In the genomic region with DNA sequence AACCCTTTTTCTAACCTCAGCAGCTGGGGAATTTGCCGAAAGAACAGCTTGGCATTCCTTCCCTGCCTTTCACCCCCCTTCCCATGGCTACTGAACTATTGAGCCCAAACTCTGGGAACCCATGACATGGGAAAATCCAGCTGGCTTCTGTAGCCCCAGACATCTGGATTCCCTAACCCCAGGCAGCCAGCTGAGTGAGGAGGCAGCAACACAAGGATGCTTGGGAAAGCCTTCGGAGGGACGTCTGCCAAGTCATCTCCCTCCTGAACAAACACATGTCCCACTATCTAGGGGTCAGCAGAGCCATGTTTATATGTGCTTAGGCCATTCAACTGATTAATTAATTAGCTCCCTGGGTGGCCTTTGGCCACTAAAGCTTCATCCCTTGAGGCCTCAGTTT, we compare ENCODE assay signal across 21 cellular contexts. TPM values are rescaled to one million over a fixed set of nuclear protein-coding genes. Genes with fewer than 3 reads are reported as not detected.
DNase-seq lines count a peak whose midpoint lies in the region; ATAC-seq and TF ChIP-seq lines count a peak whose summit lies in the region.
"Had no signal": no experiment of that assay in that cellular context is flagged by ENCODE, and none has a peak within 500 bp of the region (broad histone marks: within the 10 kb centered on the region; RNA-seq: fewer than 3 reads in every experiment).

No MANE protein-coding gene starts in this region.

- TF ChIP-seq EP300 in suprapubic skin (IDR thresholded peaks at IDR 0.05): no peak

- no peak overlapping the region for H3K4me3 ChIP-seq in heart left ventricle
- H3K4me3 ChIP-seq in upper lobe of right lung: no peak overlapping the region
- H3K4me3 ChIP-seq in suprapubic skin: no peak overlapping the region
- no peak overlapping the region for H3K4me3 ChIP-seq in breast epithelium

- H3K9me3 ChIP-seq in heart left ventricle (no peaks in the 10 kb centered on the region), upper lobe of right lung (no peaks in the 10 kb centered on the region), suprapubic skin (no peaks in the 10 kb centered on the region), breast epithelium (no peaks in the 10 kb centered on the region)
- H3K9me3 ChIP-seq: neutrophil had no signal

- TF ChIP-seq CTCF in heart left ventricle (IDR thresholded peaks at IDR 0.05) (no peak), upper lobe of right lung (IDR thresholded peaks at IDR 0.05) (no peak), suprapubic skin (IDR thresholded peaks at IDR 0.05) (no peak), breast epithelium (IDR thresholded peaks at IDR 0.05) (no peak)

- H3K27ac ChIP-seq in heart left ventricle: peak overlapping the region in 10 of 12 donors; percentile 30 to 73 (median 51)
- no peak overlapping the region for H3K27ac ChIP-seq in upper lobe of right lung
- H3K27ac ChIP-seq in suprapubic skin: no peak overlapping the region
- no peak overlapping the region for H3K27ac ChIP-seq in breast epithelium
- H3K27ac ChIP-seq: 22Rv1, neutrophil had no signal

- no peaks in the 10 kb centered on the region for H3K36me3 ChIP-seq in heart left ventricle
- no peaks in the 10 kb centered on the region for H3K36me3 ChIP-seq in upper lobe of right lung
- H3K36me3 ChIP-seq in suprapubic skin: no peaks in the 10 kb centered on the region
- H3K36me3 ChIP-seq in breast epithelium: no peaks in the 10 kb centered on the region
- H3K36me3 ChIP-seq: neutrophil had no signal

- peaks cover 12 to 81% (median 45%) of the 10 kb centered on the region in 12 donors for H3K4me1 ChIP-seq in heart left ventricle
- peaks cover 34% of the 10 kb centered on the region for H3K4me1 ChIP-seq in upper lobe of right lung
- H3K4me1 ChIP-seq in suprapubic skin: peaks cover 17% of the 10 kb centered on the region
- H3K4me1 ChIP-seq in breast epithelium: no peaks in the 10 kb centered on the region

- TF ChIP-seq POLR2A in heart left ventricle (IDR thresholded peaks at IDR 0.05): no peak
- no peak for TF ChIP-seq POLR2A in suprapubic skin (IDR thresholded peaks at IDR 0.05)
- no peak for TF ChIP-seq POLR2A in breast epithelium (IDR thresholded peaks at IDR 0.05)

- ATAC-seq in heart left ventricle (peak; percentile 82 to 83 (median 82)), upper lobe of right lung (peak; percentile 56), GM21717 (IDR thresholded peaks at IDR 0.05; ENCODE audit: unreplicated experiment) (no peak)
- ATAC-seq: activated T-cell treated with anti-CD3 and anti-CD28 coated beads, Interleukin-2, amount 50 U/mL, for 72 hours; stimulated activated naive CD8-positive, alpha-beta T cell treated with anti-CD3 and anti-CD28 coated beads, Interleukin-15, amount 100 ng/mL, for 72 hours had no signal

- intact Hi-C loops in heart left ventricle (cut with DNase I): loop anchor here in 7 of 10 donors (5.0 to 10.0 kb wide), 6 partner anchors 34 to 69 kb away; a partner anchor contains a TSS
- intact Hi-C loops in upper lobe of right lung (cut with DNase I): no loop called here
- intact Hi-C loops in breast epithelium (cut with DNase I; ENCODE audit: low total_unique reads): no loop called here

- no peaks in the 10 kb centered on the region for H3K27me3 ChIP-seq in heart left ventricle
- H3K27me3 ChIP-seq in upper lobe of right lung: no peaks in the 10 kb centered on the region
- H3K27me3 ChIP-seq in suprapubic skin: peaks cover 9% of the 10 kb centered on the region
- no peaks in the 10 kb centered on the region for H3K27me3 ChIP-seq in breast epithelium

- DNase-seq in DMS 273 (lab: John Stamatoyannopoulos, UW; ENCODE audit: unreplicated experiment): peak; percentile 7
- DNase-seq in DMS 273 treated with DMSO at 0.1 percent for 48 hours (lab: John Stamatoyannopoulos, UW): no peak
- peak; percentile 77 to 92 (median 88) for DNase-seq in heart left ventricle
- peak; percentile 40 for DNase-seq in myocyte (ENCODE audit: low read depth)
- no peak for DNase-seq in upper lobe of right lung
- no peak for DNase-seq in suprapubic skin (ENCODE audit: low spot score in 2 of 2)
- DNase-seq in breast epithelium (ENCODE audit: low spot score in 2 of 2): no peak
- DNase-seq: activated CD4-positive, alpha-beta T cell treated with anti-CD3 and anti-CD28 coated beads, Interleukin-2, amount 50 U/mL, for 48 hours; activated T-cell treated with anti-CD3 and anti-CD28 coated beads, Interleukin-2, amount 50 U/mL, for 72 hours; amniotic stem cell; CD8-positive, alpha-beta memory T cell; erythroblast; hypothalamus; Kasumi-1; NCI-H187; NCI-H526; stimulated activated naive CD8-positive, alpha-beta T cell treated with anti-CD3 and anti-CD28 coated beads, Interleukin-15, amount 100 ng/mL, for 72 hours; SW 1271 had no signal

- 8 to 20% (median 17%) methylated on average over 3 of the region's 3 CpGs for WGBS in heart left ventricle, 4 donors
- 39% methylated on average over 3 of the region's 3 CpGs for WGBS in suprapubic skin

RNA-seq across cellular contexts. Expression of a gene that starts 21.6 kb away (rescaled TPM):
- 1 to 10 TPM in 1 of 9 donors, under 1 TPM in 5, not detected in 3; 0.07 to 1.1 (median 0.35) TPM for total RNA-seq in heart left ventricle
- under 1 TPM; 0.08 to 0.14 TPM for polyA plus RNA-seq in heart left ventricle
- not detected in 2 replicates for total RNA-seq in myocyte
- not detected for polyA plus RNA-seq in myocyte (2012)
- total RNA-seq in upper lobe of right lung: not detected
- total RNA-seq in suprapubic skin: under 1 TPM in 3 of 4 donors, not detected in 1; 0.08 to 0.24 (median 0.17) TPM
- total RNA-seq in breast epithelium: not detected
- total RNA-seq: activated T-cell treated with anti-CD3 and anti-CD28 coated beads, Interleukin-2, amount 50 U/mL, for 72 hours; CD8-positive, alpha-beta memory T cell had no signal
- polyA plus RNA-seq: CD8-positive, alpha-beta memory T cell had no signal

RNA-seq across cellular contexts. Expression of a gene that starts 33.7 kb away (rescaled TPM):
- 10 to 100 TPM in 4 of 9 donors, 1 to 10 TPM in 5; 5.7 to 63.3 (median 9.9) TPM for total RNA-seq in heart left ventricle
- 1 to 10 TPM; 1.1 to 8.9 TPM for polyA plus RNA-seq in heart left ventricle
- total RNA-seq in myocyte: 0.05 TPM in 1 of 2 replicates, not detected in the other
- polyA plus RNA-seq in myocyte (2012): 0.03 TPM
- total RNA-seq in upper lobe of right lung: 1.2 TPM
- 1 to 10 TPM in 2 of 4 donors, under 1 TPM in 2; 0.42 to 2.2 (median 1.2) TPM for total RNA-seq in suprapubic skin
- 1 to 10 TPM in 1 of 3 donors, under 1 TPM in 2; 0.44 to 3.3 (median 0.80) TPM for total RNA-seq in breast epithelium
- total RNA-seq: activated T-cell treated with anti-CD3 and anti-CD28 coated beads, Interleukin-2, amount 50 U/mL, for 72 hours; CD8-positive, alpha-beta memory T cell had no signal
- polyA plus RNA-seq: CD8-positive, alpha-beta memory T cell had no signal

Comparison
In these comparisons a context has a peak if more than half of its experiments do, and no peak if none do; other contexts are left out.
1. DNase-seq: peak in DMS 273 (single experiment), heart left ventricle (5 of 5) and myocyte (single experiment); none in DMS 273 treated with DMSO at 0.1 percent for 48 hours (single experiment), upper lobe of right lung (single experiment), suprapubic skin (0 of 2) and breast epithelium (0 of 2).
2. H3K27ac ChIP-seq: peak in heart left ventricle (10 of 12); none in upper lobe of right lung (single experiment), suprapubic skin (single experiment) and breast epithelium (0 of 2).
3. intact Hi-C loops: an anchor here in heart left ventricle (5.0 to 10.0 kb wide); none called in upper lobe of right lung and breast epithelium.